In genomic region chr20:43543138-43543537, GRCh38 we compare ENCODE assay signal across 27 cellular contexts. TPM values are rescaled to one million over a fixed set of nuclear protein-coding genes. Genes with fewer than 3 reads are reported as not detected.
DNase-seq lines count a peak whose midpoint lies in the region; ATAC-seq, FAIRE-seq and TF ChIP-seq lines count a peak whose summit lies in the region.
"Had no signal": no experiment of that assay in that cellular context is flagged by ENCODE, and none has a peak within 500 bp of the region (broad histone marks: within the 10 kb centered on the region; RNA-seq: fewer than 3 reads in every experiment).

No MANE protein-coding gene starts in this region.

- no peak overlapping the region for H2AFZ ChIP-seq in MM.1S (ENCODE audit: low read length)
- H2AFZ ChIP-seq: GM23338 had no signal

- no peak for ATAC-seq in activated CD8-positive, alpha-beta memory T cell treated with anti-CD3 and anti-CD28 coated beads, Interleukin-2, amount 10 ng/mL, durations not matched to agents 7 days and 5 days
- no peak for ATAC-seq in HG02759 (IDR thresholded peaks at IDR 0.05; ENCODE audit: unreplicated experiment)
- ATAC-seq: GM23338 had no signal

- H3K27me3 ChIP-seq in MM.1S (replicated peaks; ENCODE audit: insufficient read depth, low read length): no peaks in the 10 kb centered on the region
- no peaks in the 10 kb centered on the region for H3K27me3 ChIP-seq in prostate gland (replicated peaks; ENCODE audit: insufficient read depth)
- H3K27me3 ChIP-seq: BE2C, SJSA1 had no signal

- H3K27me3 Mint-ChIP-seq in activated CD8-positive, alpha-beta memory T cell treated with anti-CD3 and anti-CD28 coated beads, Interleukin-2, amount 10 ng/mL, durations not matched to agents 7 days and 5 days: no peaks in the 10 kb centered on the region

- no peaks in the 10 kb centered on the region for H4K20me1 ChIP-seq in MM.1S (ENCODE audit: insufficient read depth, low read length)

- H3K4me3 ChIP-seq in MM.1S (ENCODE audit: low read length) (no peak overlapping the region), coronary artery (no peak overlapping the region), prostate gland (no peak overlapping the region)
- H3K4me3 ChIP-seq: GM23338, SJSA1 had no signal

- no peak overlapping the region for H3K4me2 ChIP-seq in MM.1S (ENCODE audit: low read depth, low read length)
- H3K4me2 ChIP-seq: GM23338 had no signal

- H3K4me3 Mint-ChIP-seq in activated CD8-positive, alpha-beta memory T cell treated with anti-CD3 and anti-CD28 coated beads, Interleukin-2, amount 10 ng/mL, durations not matched to agents 7 days and 5 days: no peak overlapping the region
- H3K4me3 Mint-ChIP-seq: CD14-positive monocyte; CD8-positive, alpha-beta memory T cell; GM23338; H9; HFFc6 had no signal

- no peaks in the 10 kb centered on the region for H3K36me3 ChIP-seq in MM.1S (replicated peaks; ENCODE audit: insufficient read depth, low read length)
- H3K36me3 ChIP-seq in prostate gland: no peaks in the 10 kb centered on the region
- H3K36me3 ChIP-seq: BE2C, SJSA1 had no signal

- no peaks in the 10 kb centered on the region for H3K36me3 Mint-ChIP-seq in activated CD8-positive, alpha-beta memory T cell treated with anti-CD3 and anti-CD28 coated beads, Interleukin-2, amount 10 ng/mL, durations not matched to agents 7 days and 5 days

- CTCF ChIA-PET in activated CD8-positive, alpha-beta memory T cell treated with anti-CD3 and anti-CD28 coated beads, Interleukin-2, amount 10 ng/mL, durations not matched to agents 7 days and 5 days (lab: Charles Lee): no interaction called here

- H3K4me1 ChIP-seq in MM.1S (ENCODE audit: low read length) (0 out of 2 replicates have a peak, but pooled peaks cover 5% of the 10 kb centered on the region), prostate gland (replicated peaks) (no peaks in the 10 kb centered on the region)
- H3K4me1 ChIP-seq: BE2C, SJSA1 had no signal

- H3K9ac ChIP-seq in MM.1S (ENCODE audit: low read length): no peak overlapping the region

- H3K27ac ChIP-seq in MM.1S (ENCODE audit: low read length): no peak overlapping the region
- no peak overlapping the region for H3K27ac ChIP-seq in coronary artery
- H3K27ac ChIP-seq in prostate gland: no peak overlapping the region
- H3K27ac ChIP-seq: SJSA1 had no signal

- no peak for TF ChIP-seq POLR2A in prostate gland (IDR thresholded peaks at IDR 0.05)

- no peaks in the 10 kb centered on the region for H3K9me2 ChIP-seq in MM.1S (replicated peaks; ENCODE audit: insufficient read depth, low read length)

- no peak overlapping the region for H3K27ac Mint-ChIP-seq in activated CD8-positive, alpha-beta memory T cell treated with anti-CD3 and anti-CD28 coated beads, Interleukin-2, amount 10 ng/mL, durations not matched to agents 7 days and 5 days
- H3K27ac Mint-ChIP-seq: GM23338, H9, HFFc6 had no signal

- H3K4me1 Mint-ChIP-seq in activated CD8-positive, alpha-beta memory T cell treated with anti-CD3 and anti-CD28 coated beads, Interleukin-2, amount 10 ng/mL, durations not matched to agents 7 days and 5 days: no peaks in the 10 kb centered on the region
- H3K4me1 Mint-ChIP-seq: CD8-positive, alpha-beta memory T cell; H9 had no signal

- FAIRE-seq in D721Med (lab: Jason Lieb, UNC): no peak
- FAIRE-seq: GM18507 had no signal

- peak; percentile 4 for DNase-seq in activated CD8-positive, alpha-beta memory T cell treated with anti-CD3 and anti-CD28 coated beads, Interleukin-2, amount 50 U/mL, for 48 hours
- DNase-seq in activated CD8-positive, alpha-beta memory T cell treated with anti-CD3 and anti-CD28 coated beads, Interleukin-2, amount 10 ng/mL, durations not matched to agents 7 days and 5 days: no peak
- peak; percentile 58 for DNase-seq in MM.1S
- DNase-seq in coronary artery (ENCODE audit: low spot score): peak; percentile 31
- DNase-seq in prostate gland (ENCODE audit: low spot score): peak; percentile 43
- no peak for DNase-seq in retina
- DNase-seq in D721Med (ENCODE audit: insufficient read length, low spot score): no peak
- DNase-seq: 8988T; ACHN; BE2C; CD8-positive, alpha-beta memory T cell; H9; HFFc6; IMR-90; NCI-H1092 treated with DMSO at 0.1 percent for 48 hours; NCI-H1436; NCI-H187; NCI-H2171 treated with DMSO at 0.1 percent for 48 hours; NCI-H524; NCI-H748 treated with DMSO at 0.1 percent for 48 hours; Right ventricle myocardium superior had no signal

- peaks cover 3% of the 10 kb centered on the region for H3K9me3 Mint-ChIP-seq in activated CD8-positive, alpha-beta memory T cell treated with anti-CD3 and anti-CD28 coated beads, Interleukin-2, amount 10 ng/mL, durations not matched to agents 7 days and 5 days (ENCODE audit: low read depth)

- H3K9me3 ChIP-seq in MM.1S (replicated peaks; ENCODE audit: insufficient read depth, low read length): no peaks in the 10 kb centered on the region
- H3K9me3 ChIP-seq in prostate gland: no peaks in the 10 kb centered on the region
- H3K9me3 ChIP-seq: BE2C had no signal

- TF ChIP-seq CTCF in MM.1S (IDR thresholded peaks at IDR 0.05; ENCODE audit: low read length): no peak
- no peak for TF ChIP-seq CTCF in coronary artery (IDR thresholded peaks at IDR 0.05)
- no peak for TF ChIP-seq CTCF in prostate gland (IDR thresholded peaks at IDR 0.05)
- TF ChIP-seq CTCF in D721Med (IDR thresholded peaks at IDR 0.05; ENCODE audit: insufficient read depth, missing control alignments): no peak

- no peaks in the 10 kb centered on the region for H3K79me2 ChIP-seq in MM.1S (ENCODE audit: low read length)

- 16% methylated on average over 5 of the region's 5 CpGs for WGBS in prostate gland

- intact Hi-C loops in prostate gland (cut with DNase I): no loop called here

- H3F3A ChIP-seq in MM.1S (ENCODE audit: insufficient read depth, low read length): no peaks in the 10 kb centered on the region

RNA-seq across cellular contexts. Expression of gene SGK2, which starts 15.7 kb away (rescaled TPM):
- under 1 TPM in 1 of 2 experiments, not detected in 1; 0.26 TPM for total RNA-seq in activated CD8-positive, alpha-beta memory T cell treated with anti-CD3 and anti-CD28 coated beads, Interleukin-2, amount 10 ng/mL, durations not matched to agents 7 days and 5 days
- total RNA-seq in prostate gland: 1 to 10 TPM in 1 of 2 donors, under 1 TPM in 1; 0.68 to 4.5 TPM
- total RNA-seq: H9, RPMI7951, SJSA1 had no signal

RNA-seq across cellular contexts. Expression of gene L3MBTL1, which starts 35.6 kb away (rescaled TPM):
- 1 to 10 TPM; 6.8 to 9.6 TPM for total RNA-seq in activated CD8-positive, alpha-beta memory T cell treated with anti-CD3 and anti-CD28 coated beads, Interleukin-2, amount 10 ng/mL, durations not matched to agents 7 days and 5 days
- 10 to 100 TPM; 10.2 to 38.8 TPM for total RNA-seq in prostate gland
- total RNA-seq: SJSA1 had no signal

RNA-seq across cellular contexts. Expression of gene IFT52, which starts 47.6 kb away (rescaled TPM):
- 10 to 100 TPM; 15.9 to 18.3 TPM for total RNA-seq in activated CD8-positive, alpha-beta memory T cell treated with anti-CD3 and anti-CD28 coated beads, Interleukin-2, amount 10 ng/mL, durations not matched to agents 7 days and 5 days
- 10 to 100 TPM; 21.3 to 25.4 TPM for total RNA-seq in prostate gland

Comparison
In these comparisons a context has a peak if more than half of its experiments do, and no peak if none do; other contexts are left out.
1. DNase-seq: peak in activated CD8-positive, alpha-beta memory T cell treated with anti-CD3 and anti-CD28 coated beads, Interleukin-2, amount 50 U/mL, for 48 hours (single experiment), MM.1S (single experiment), coronary artery (single experiment) and prostate gland (single experiment); none in activated CD8-positive, alpha-beta memory T cell treated with anti-CD3 and anti-CD28 coated beads, Interleukin-2, amount 10 ng/mL, durations not matched to agents 7 days and 5 days (single experiment), retina (single experiment) and D721Med (single experiment).